In genomic region chr3:72347819-72348319, GRCh38 we compare ENCODE assay signal across 8 cellular contexts.
DNase-seq lines count a peak whose midpoint lies in the region; ATAC-seq and TF ChIP-seq lines count a peak whose summit lies in the region.

No MANE protein-coding gene starts in this region.

- CTCF ChIA-PET in Calu3 (lab: Charles Lee) = interaction anchor here (0.6 to 1.0 kb wide), 8 partner anchors 8 to 319 kb away, joined by 3 read pairs; no protein-coding TSS in a partner anchor

- no peaks in the 10 kb centered on the region for H3K4me1 ChIP-seq in right lobe of liver

- no peaks in the 10 kb centered on the region for H3K36me3 ChIP-seq in brain microvascular endothelial cell (replicated peaks)
- no peaks in the 10 kb centered on the region for H3K36me3 ChIP-seq in right lobe of liver

- no peak overlapping the region for H3K4me3 ChIP-seq in brain microvascular endothelial cell (ENCODE audit: low read depth, low read length)
- H3K4me3 ChIP-seq in right lobe of liver = no peak overlapping the region

- H3K4me1 Mint-ChIP-seq in Calu3 (ENCODE audit: low read depth, unreplicated experiment) = no peaks in the 10 kb centered on the region

- H3K27me3 Mint-ChIP-seq in Calu3 (ENCODE audit: unreplicated experiment) = no peaks in the 10 kb centered on the region

- TF ChIP-seq CTCF in Calu3 (IDR thresholded peaks at IDR 0.05; ENCODE audit: unreplicated experiment) = no peak
- peak; percentile 41 for TF ChIP-seq CTCF in brain microvascular endothelial cell (IDR thresholded peaks at IDR 0.05; ENCODE audit: low read depth, low read length, missing control alignments)
- TF ChIP-seq CTCF in right lobe of liver (IDR thresholded peaks at IDR 0.05) = no peak

- WGBS in right lobe of liver (ENCODE audit: insufficient coverage, low coverage, low lambda C conversion rate, missing lambda C conversion rate) = 34% methylated on average over 8 of the region's 20 CpGs

- DNase-seq in Calu3 (peak; percentile 74), H4 (ENCODE audit: low spot score) (peak; percentile 94), SW480 (ENCODE audit: low spot score) (peak; percentile 77), brain microvascular endothelial cell (peak; percentile 70), right lobe of liver (peak in 2 of 3 donors; percentile 62 to 67), SK-N-DZ (ENCODE audit: low spot score) (no peak), NCI-H510A (lab: John Stamatoyannopoulos, UW) (no peak)
- DNase-seq in stimulated activated CD8-positive, alpha-beta memory T cell treated with anti-CD3 and anti-CD28 coated beads, Interleukin-4, amount 100 ng/mL, for 48 hours = peak; percentile 82

- H3K27ac ChIP-seq in brain microvascular endothelial cell (no peak overlapping the region), right lobe of liver (no peak overlapping the region)

- in situ Hi-C loops in brain microvascular endothelial cell (cut with HindIII; ENCODE audit: low pct_ligation_motif_present, low sequenced_read_pairs) = no loop called here

- TF ChIP-seq POLR2A in right lobe of liver (IDR thresholded peaks at IDR 0.05) = no peak

- H3K27ac Mint-ChIP-seq in Calu3 (ENCODE audit: unreplicated experiment) = no peak overlapping the region

- H3K9me3 Mint-ChIP-seq in Calu3 (ENCODE audit: low read depth, unreplicated experiment) = no peaks in the 10 kb centered on the region

- H3K9me3 ChIP-seq in right lobe of liver = no peaks in the 10 kb centered on the region

- intact Hi-C loops in Calu3 (cut with micrococcal nuclease; ENCODE audit: unreplicated experiment) (no loop called here), right lobe of liver (cut with DNase I) (no loop called here)

- no TSS peak for BruUV-seq in Calu3 (replicated peaks; lab: Mats Ljungman, UMichigan)

- no peaks in the 10 kb centered on the region for H3K27me3 ChIP-seq in brain microvascular endothelial cell (replicated peaks)
- no peaks in the 10 kb centered on the region for H3K27me3 ChIP-seq in right lobe of liver

- peak in 3 of 4 donors; percentile 38 to 63 (median 54) for ATAC-seq in right lobe of liver

- H3K36me3 Mint-ChIP-seq in Calu3 (ENCODE audit: insufficient read depth, unreplicated experiment) = no peaks in the 10 kb centered on the region

- H3K4me3 Mint-ChIP-seq in Calu3 (ENCODE audit: low read depth, unreplicated experiment) = no peak overlapping the region

Comparison
In these comparisons a context has a peak if more than half of its experiments do, and no peak if none do; other contexts are left out.
1. DNase-seq: peak in Calu3 (single experiment), H4 (single experiment), SW480 (single experiment), brain microvascular endothelial cell (single experiment), right lobe of liver (2 of 3) and stimulated activated CD8-positive, alpha-beta memory T cell treated with anti-CD3 and anti-CD28 coated beads, Interleukin-4, amount 100 ng/mL, for 48 hours (single experiment); none in SK-N-DZ (single experiment) and NCI-H510A (single experiment).